In genomic region chr19:29267701-29268100, GRCh38 we compare ENCODE assay signal across 26 cellular contexts.
"Had no signal": no experiment of that assay in that cellular context is flagged by ENCODE, and none has a peak within 500 bp of the region (broad histone marks: within the 10 kb centered on the region; RNA-seq: fewer than 3 reads in every experiment).

No MANE protein-coding gene starts in this region.

- H3K4me3 Mint-ChIP-seq: activated CD4-positive, alpha-beta memory T cell treated with anti-CD3 and anti-CD28 coated beads, Interleukin-2, amount 10 ng/mL, durations not matched to agents 7 days and 5 days; activated CD4-positive, alpha-beta T cell treated with anti-CD3 and anti-CD28 coated beads, Interleukin-2, amount 10 ng/mL, durations not matched to agents 7 days and 5 days; activated naive CD8-positive, alpha-beta T cell; activated T-cell treated with anti-CD3 and anti-CD28 coated beads, Interleukin-2, amount 50 U/mL, for 24 hours; activated T-cell treated with anti-CD3 and anti-CD28 coated beads, Interleukin-2, amount 50 U/mL, for 72 hours; central memory CD8-positive, alpha-beta T cell; dendritic cell treated with granulocyte-macrophage colony-stimulating factor and Interleukin-4, amounts not matched to agents 40 ng/mL and 50 ng/mL, for 4 days; T-cell; T-helper 1 cell treated with Interleukin-12 subunit alpha and Interleukin-12 subunit beta and Interleukin-4 antibody, amounts not matched to agents 30 μg/mL and 1 μg/mL, for 36 hours; WTC11 had no signal

- H3K4me1 Mint-ChIP-seq: activated CD4-positive, alpha-beta memory T cell treated with anti-CD3 and anti-CD28 coated beads, Interleukin-2, amount 10 ng/mL, durations not matched to agents 7 days and 5 days; activated CD4-positive, alpha-beta T cell treated with anti-CD3 and anti-CD28 coated beads, Interleukin-2, amount 10 ng/mL, durations not matched to agents 7 days and 5 days had no signal

- H3K36me3 Mint-ChIP-seq: activated naive CD8-positive, alpha-beta T cell; T-cell had no signal

- DNase-seq: activated CD4-positive, alpha-beta memory T cell treated with anti-CD3 and anti-CD28 coated beads, Interleukin-2, amount 10 ng/mL, durations not matched to agents 7 days and 5 days; activated CD4-positive, alpha-beta T cell treated with anti-CD3 and anti-CD28 coated beads for 1 hour; activated CD4-positive, alpha-beta T cell treated with anti-CD3 and anti-CD28 coated beads for 4 hours; activated CD4-positive, alpha-beta T cell treated with anti-CD3 and anti-CD28 coated beads, Interleukin-2, amount 10 ng/mL, durations not matched to agents 7 days and 5 days; activated CD4-positive, alpha-beta T cell treated with anti-CD3 and anti-CD28 coated beads, Interleukin-2, amount 50 U/mL, for 4 hours; activated gamma-delta T cell; activated naive CD4-positive, alpha-beta T cell treated with anti-CD3 and anti-CD28 coated beads, Interleukin-2, amount 50 U/mL, for 16 hours; activated naive CD4-positive, alpha-beta T cell treated with Interleukin-2 at 50 U/mL for 16 hours; activated T-cell treated with anti-CD3 and anti-CD28 coated beads for 4 hours; activated T-cell treated with anti-CD3 and anti-CD28 coated beads, Interleukin-2, amount 50 U/mL, for 24 hours; activated T-cell treated with anti-CD3 and anti-CD28 coated beads, Interleukin-2, amount 50 U/mL, for 72 hours; amniotic stem cell; brain microvascular endothelial cell; effector memory CD4-positive, alpha-beta T cell; erythroblast; foreskin keratinocyte; gastrocnemius medialis; heart right ventricle; T-cell had no signal

- H3K27ac Mint-ChIP-seq: activated CD4-positive, alpha-beta memory T cell treated with anti-CD3 and anti-CD28 coated beads, Interleukin-2, amount 10 ng/mL, durations not matched to agents 7 days and 5 days; activated CD4-positive, alpha-beta T cell treated with anti-CD3 and anti-CD28 coated beads, Interleukin-2, amount 10 ng/mL, durations not matched to agents 7 days and 5 days; activated naive CD8-positive, alpha-beta T cell; activated T-cell treated with anti-CD3 and anti-CD28 coated beads, Interleukin-2, amount 50 U/mL, for 24 hours; activated T-cell treated with anti-CD3 and anti-CD28 coated beads, Interleukin-2, amount 50 U/mL, for 72 hours; dendritic cell treated with granulocyte-macrophage colony-stimulating factor and Interleukin-4, amounts not matched to agents 40 ng/mL and 50 ng/mL, for 4 days; T-cell; T-helper 1 cell treated with Interleukin-12 subunit alpha and Interleukin-12 subunit beta and Interleukin-4 antibody, amounts not matched to agents 30 μg/mL and 1 μg/mL, for 36 hours; WTC11 had no signal

- H3K9me3 Mint-ChIP-seq: activated CD4-positive, alpha-beta memory T cell treated with anti-CD3 and anti-CD28 coated beads, Interleukin-2, amount 10 ng/mL, durations not matched to agents 7 days and 5 days; activated CD4-positive, alpha-beta T cell treated with anti-CD3 and anti-CD28 coated beads, Interleukin-2, amount 10 ng/mL, durations not matched to agents 7 days and 5 days; activated T-cell treated with anti-CD3 and anti-CD28 coated beads, Interleukin-2, amount 50 U/mL, for 24 hours; activated T-cell treated with anti-CD3 and anti-CD28 coated beads, Interleukin-2, amount 50 U/mL, for 72 hours; central memory CD8-positive, alpha-beta T cell; dendritic cell treated with granulocyte-macrophage colony-stimulating factor and Interleukin-4, amounts not matched to agents 40 ng/mL and 50 ng/mL, for 4 days; T-cell; T-helper 1 cell treated with Interleukin-12 subunit alpha and Interleukin-12 subunit beta and Interleukin-4 antibody, amounts not matched to agents 30 μg/mL and 1 μg/mL, for 36 hours had no signal

- FAIRE-seq: astrocyte, bronchial epithelial cell had no signal
